2 cellular contexts compared by ENCODE assay signal in the genomic region with DNA sequence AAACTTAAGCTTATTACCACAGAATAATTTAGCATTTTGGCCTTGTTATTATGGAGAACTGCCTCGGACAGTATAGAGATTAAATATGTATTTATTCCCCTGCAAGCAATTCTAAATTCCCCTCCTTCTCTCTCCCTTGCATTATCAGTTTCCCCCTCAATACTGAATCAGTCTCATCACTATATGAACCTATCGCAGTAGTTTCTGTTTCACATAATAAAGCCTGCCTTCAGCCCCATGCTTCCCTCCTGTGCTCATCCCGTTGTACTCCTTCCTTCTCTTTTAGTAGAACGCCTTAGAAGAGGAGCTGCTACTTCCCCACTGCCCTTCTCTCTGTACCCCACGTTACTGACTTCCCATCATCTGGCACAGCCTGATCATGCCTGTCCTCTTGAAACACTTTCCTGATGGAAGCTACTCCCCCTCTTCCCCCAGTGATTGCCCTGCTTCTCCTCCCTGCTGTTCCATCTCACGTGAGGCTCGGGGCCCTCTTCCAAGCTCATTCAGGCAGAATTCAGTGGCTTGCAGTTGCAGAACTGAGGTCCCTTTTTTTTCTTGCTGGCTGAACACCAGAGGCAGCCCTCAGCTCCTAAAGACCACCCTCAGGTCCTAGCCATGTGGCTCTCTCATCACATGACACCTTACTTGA.
TF ChIP-seq lines count a peak whose summit lies in the region.

No MANE protein-coding gene starts in this region.

TF ChIP-seq in SK-N-SH, 30 proteins besides CTCF, POLR2A, EP300 and RAD21:
- TF ChIP-seq NFIC (IDR thresholded peaks at IDR 0.05; ENCODE audit: borderline replicate concordance) (no peak), MEF2A (IDR thresholded peaks at IDR 0.05; ENCODE audit: borderline replicate concordance, low read depth) (no peak), SIN3A (IDR thresholded peaks at IDR 0.05; ENCODE audit: borderline replicate concordance, low read depth, low read length) (no peak), SMC3 (IDR thresholded peaks at IDR 0.05; ENCODE audit: low read depth, low read length) (no peak)

TF ChIP-seq in SK-N-SH treated with all-trans-retinoic acid at 6 μM for 48 hours, 23 proteins besides CTCF, POLR2A, EP300 and RAD21:
- TF ChIP-seq, protein P1, sequence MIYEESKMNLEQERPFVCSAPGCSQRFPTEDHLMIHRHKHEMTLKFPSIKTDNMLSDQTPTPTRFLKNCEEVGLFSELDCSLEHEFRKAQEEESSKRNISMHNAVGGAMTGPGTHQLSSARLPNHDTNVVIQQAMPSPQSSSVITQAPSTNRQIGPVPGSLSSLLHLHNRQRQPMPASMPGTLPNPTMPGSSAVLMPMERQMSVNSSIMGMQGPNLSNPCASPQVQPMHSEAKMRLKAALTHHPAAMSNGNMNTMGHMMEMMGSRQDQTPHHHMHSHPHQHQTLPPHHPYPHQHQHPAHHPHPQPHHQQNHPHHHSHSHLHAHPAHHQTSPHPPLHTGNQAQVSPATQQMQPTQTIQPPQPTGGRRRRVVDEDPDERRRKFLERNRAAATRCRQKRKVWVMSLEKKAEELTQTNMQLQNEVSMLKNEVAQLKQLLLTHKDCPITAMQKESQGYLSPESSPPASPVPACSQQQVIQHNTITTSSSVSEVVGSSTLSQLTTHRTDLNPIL (CRISPR knock-in tag; IDR thresholded peaks at IDR 0.05; ENCODE audit: low read depth): no peak
- TF ChIP-seq PPARA (CRISPR knock-in tag; IDR thresholded peaks at IDR 0.05; ENCODE audit: borderline replicate concordance) (no peak), CSDC2 (CRISPR knock-in tag; IDR thresholded peaks at IDR 0.05) (no peak), BACH2 (CRISPR knock-in tag; IDR thresholded peaks at IDR 0.05; ENCODE audit: borderline replicate concordance) (no peak), ZC3H10 (CRISPR knock-in tag; IDR thresholded peaks at IDR 0.05) (no peak), RARB (CRISPR knock-in tag; IDR thresholded peaks at IDR 0.05) (no peak), OSR1 (CRISPR knock-in tag; IDR thresholded peaks at IDR 0.05) (no peak), ZNF8 (CRISPR knock-in tag; IDR thresholded peaks at IDR 0.05) (no peak), ZFP30 (CRISPR knock-in tag; IDR thresholded peaks at IDR 0.05) (no peak), SNAI2 (CRISPR knock-in tag; IDR thresholded peaks at IDR 0.05) (no peak), ZFP3 (CRISPR knock-in tag; IDR thresholded peaks at IDR 0.05) (no peak), ESRRG (CRISPR knock-in tag; IDR thresholded peaks at IDR 0.05) (no peak), ISL1 (CRISPR knock-in tag; IDR thresholded peaks at IDR 0.05) (no peak), ZNF70 (CRISPR knock-in tag; IDR thresholded peaks at IDR 0.05) (no peak), TCF4 (CRISPR knock-in tag; IDR thresholded peaks at IDR 0.05; ENCODE audit: borderline replicate concordance) (no peak), GLIS3 (CRISPR knock-in tag; IDR thresholded peaks at IDR 0.05) (no peak)
